1 cellular context compared by ENCODE assay signal in genomic region chr1:51575406-51576084, GRCh38.
TF ChIP-seq lines count a peak whose summit lies in the region.

No MANE protein-coding gene starts in this region.

TF ChIP-seq in IMR-90, 13 proteins besides CTCF, POLR2A, EP300 and RAD21:
- TF ChIP-seq FOS (IDR thresholded peaks at IDR 0.05; ENCODE audit: low read depth, low read length) (no peak), SMC3 (IDR thresholded peaks at IDR 0.05; ENCODE audit: low read depth, low read length) (no peak), RFX5 (IDR thresholded peaks at IDR 0.05; ENCODE audit: low read depth, low read length) (no peak), ELK1 (IDR thresholded peaks at IDR 0.05; ENCODE audit: borderline replicate concordance, low read depth, low read length) (no peak), NFE2L2 (IDR thresholded peaks at IDR 0.05; ENCODE audit: low read depth, low read length) (no peak), CEBPB (IDR thresholded peaks at IDR 0.05; ENCODE audit: low read depth, low read length) (no peak), BHLHE40 (IDR thresholded peaks at IDR 0.05; ENCODE audit: low read depth, low read length) (no peak), RCOR1 (IDR thresholded peaks at IDR 0.05; ENCODE audit: insufficient replicate concordance, low read length) (no peak), MXI1 (IDR thresholded peaks at IDR 0.05; ENCODE audit: borderline replicate concordance, low read depth, low read length) (no peak), MAFK (IDR thresholded peaks at IDR 0.05; ENCODE audit: low read depth, low read length) (no peak), CHD1 (IDR thresholded peaks at IDR 0.05; ENCODE audit: low read depth, low read length) (no peak), MAZ (IDR thresholded peaks at IDR 0.05; ENCODE audit: borderline replicate concordance, low read depth, low read length) (no peak)
